In the genomic region with DNA sequence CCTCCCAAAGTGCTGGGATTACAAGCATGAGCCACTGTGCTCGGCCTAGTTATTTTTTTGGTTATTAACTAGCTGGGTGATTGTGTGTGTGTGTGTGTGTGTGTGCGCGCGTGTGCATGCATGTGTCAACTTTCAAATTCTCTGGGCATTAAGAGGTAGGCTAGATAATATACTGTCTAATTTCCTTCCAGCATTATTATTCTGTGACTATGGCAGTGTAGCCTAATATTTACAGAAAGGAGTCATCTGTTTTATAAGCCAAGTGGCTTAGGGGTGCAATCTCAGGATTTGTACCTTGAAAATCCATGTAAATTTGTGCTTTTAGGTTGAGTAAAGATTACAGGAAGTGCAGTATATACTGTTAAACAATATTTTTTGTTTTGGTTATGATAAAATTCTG, we compare ENCODE assay signal across 6 cellular contexts.
"Had no signal": no experiment of that assay in that cellular context is flagged by ENCODE, and none has a peak within 500 bp of the region (broad histone marks: within the 10 kb centered on the region; RNA-seq: fewer than 3 reads in every experiment).

No MANE protein-coding gene starts in this region.

- H3K4me3 ChIP-seq: GM23248, HAP-1 had no signal

- H3K4me3 Mint-ChIP-seq: IgD-negative memory B cell had no signal

- H3K36me3 ChIP-seq: HAP-1 had no signal

- DNase-seq: GM23248, GOT3, H7 had no signal

- ATAC-seq: HCT116 had no signal

- H3K27ac Mint-ChIP-seq: IgD-negative memory B cell had no signal

- H3K9me3 ChIP-seq: HAP-1 had no signal

- H3K4me1 Mint-ChIP-seq: IgD-negative memory B cell had no signal

- H3K9ac ChIP-seq: GM23248 had no signal
